Comparison of ENCODE assay signal across 9 cellular contexts in the genomic region with DNA sequence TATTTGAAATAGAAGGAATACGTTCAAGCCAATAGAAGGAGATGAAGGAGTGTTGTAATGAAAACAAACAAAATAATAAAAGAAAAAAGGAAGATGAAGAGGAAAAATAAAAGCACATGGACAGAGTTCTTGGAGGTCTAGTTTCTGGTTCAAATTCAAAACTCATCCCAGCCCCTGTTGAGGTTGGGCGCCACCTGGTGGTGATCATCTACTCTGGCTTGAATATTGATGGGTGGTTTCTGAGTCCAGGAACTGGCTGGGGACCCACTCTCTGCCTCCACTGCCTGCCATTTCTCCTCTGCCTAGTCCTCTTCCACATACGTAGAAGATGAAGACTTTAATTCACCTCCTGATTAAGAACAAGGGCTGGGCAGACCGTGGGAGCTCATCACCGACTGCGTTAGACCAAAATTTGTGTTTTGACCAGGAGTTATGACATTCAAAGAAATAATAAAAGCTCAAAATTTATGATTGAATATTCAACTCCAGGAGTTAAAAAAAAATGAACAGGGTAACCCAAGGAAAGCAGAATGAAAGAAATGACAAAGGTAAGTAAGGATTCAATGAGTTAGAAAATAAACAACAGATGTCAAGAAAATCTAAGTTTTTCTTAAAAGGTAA.
DNase-seq lines count a peak whose midpoint lies in the region; TF ChIP-seq lines count a peak whose summit lies in the region.
"Had no signal": no experiment of that assay in that cellular context is flagged by ENCODE, and none has a peak within 500 bp of the region (broad histone marks: within the 10 kb centered on the region; RNA-seq: fewer than 3 reads in every experiment).

No MANE protein-coding gene starts in this region.

- peaks cover 17% of the 10 kb centered on the region for H3K27me3 Mint-ChIP-seq in nephron progenitor cell (ENCODE audit: low read depth, poor library complexity)

- peak; percentile 65 for DNase-seq in SIG-M5 treated with dmso at 0.1 percent for 504 hours (lab: John Stamatoyannopoulos, UW; ENCODE audit: unreplicated experiment)
- no peak for DNase-seq in SIG-M5 (lab: John Stamatoyannopoulos, UW)
- peak; percentile 1 for DNase-seq in OCI-M2 (lab: John Stamatoyannopoulos, UW; ENCODE audit: unreplicated experiment)
- peak; percentile 60 for DNase-seq in activated T-cell treated with anti-CD3 and anti-CD28 coated beads for 4 hours
- peak; percentile 51 for DNase-seq in fibroblast of gingiva (ENCODE audit: low read depth)
- peak; percentile 80 for DNase-seq in nephron progenitor cell
- peak; percentile 59 for DNase-seq in stromal cell of bone marrow (ENCODE audit: low read depth)

- peak; percentile 82 for TF ChIP-seq CTCF in nephron progenitor cell (IDR thresholded peaks at IDR 0.05)

- peak; percentile 93 for TF ChIP-seq RAD21 in Ishikawa (IDR thresholded peaks at IDR 0.05; ENCODE audit: low read depth)

- H3K4me1 Mint-ChIP-seq in nephron progenitor cell, result peaks cover 16% of the 10 kb centered on the region

- no peak overlapping the region for H3K27ac Mint-ChIP-seq in nephron progenitor cell
- H3K27ac Mint-ChIP-seq: stimulated activated naive CD8-positive, alpha-beta T cell treated with anti-CD3 and anti-CD28 coated beads, Interleukin-15, Interleukin-2, amounts not matched to agents 100 ng/mL and 50 ng/mL, for 24 hours had no signal

- peaks cover 29% of the 10 kb centered on the region for H3K9me3 Mint-ChIP-seq in nephron progenitor cell
- H3K9me3 Mint-ChIP-seq: stimulated activated naive CD8-positive, alpha-beta T cell treated with anti-CD3 and anti-CD28 coated beads, Interleukin-15, Interleukin-2, amounts not matched to agents 100 ng/mL and 50 ng/mL, for 24 hours had no signal

- TF ChIP-seq EP300 in Ishikawa (IDR thresholded peaks at IDR 0.05; ENCODE audit: borderline replicate concordance), result no peak

- no peak overlapping the region for H3K4me3 Mint-ChIP-seq in nephron progenitor cell
- H3K4me3 Mint-ChIP-seq: stimulated activated naive CD8-positive, alpha-beta T cell treated with anti-CD3 and anti-CD28 coated beads, Interleukin-15, Interleukin-2, amounts not matched to agents 100 ng/mL and 50 ng/mL, for 24 hours had no signal

- H3K36me3 Mint-ChIP-seq in nephron progenitor cell (ENCODE audit: low read depth), result no peaks in the 10 kb centered on the region

TF ChIP-seq in Ishikawa, 13 proteins besides CTCF, POLR2A, EP300 and RAD21:
- TF ChIP-seq NFIC (IDR thresholded peaks at IDR 0.05) (0 out of 2 replicates have a peak, but pooled peaks have one; percentile 15), EGR1 (IDR thresholded peaks at IDR 0.05) (no peak), ZBTB7A (IDR thresholded peaks at IDR 0.05; ENCODE audit: low read depth) (no peak), CREB1 (IDR thresholded peaks at IDR 0.05; ENCODE audit: low read depth) (no peak), FOXM1 (IDR thresholded peaks at IDR 0.05; ENCODE audit: borderline replicate concordance, low read depth) (no peak)
- TF ChIP-seq, protein P1, sequence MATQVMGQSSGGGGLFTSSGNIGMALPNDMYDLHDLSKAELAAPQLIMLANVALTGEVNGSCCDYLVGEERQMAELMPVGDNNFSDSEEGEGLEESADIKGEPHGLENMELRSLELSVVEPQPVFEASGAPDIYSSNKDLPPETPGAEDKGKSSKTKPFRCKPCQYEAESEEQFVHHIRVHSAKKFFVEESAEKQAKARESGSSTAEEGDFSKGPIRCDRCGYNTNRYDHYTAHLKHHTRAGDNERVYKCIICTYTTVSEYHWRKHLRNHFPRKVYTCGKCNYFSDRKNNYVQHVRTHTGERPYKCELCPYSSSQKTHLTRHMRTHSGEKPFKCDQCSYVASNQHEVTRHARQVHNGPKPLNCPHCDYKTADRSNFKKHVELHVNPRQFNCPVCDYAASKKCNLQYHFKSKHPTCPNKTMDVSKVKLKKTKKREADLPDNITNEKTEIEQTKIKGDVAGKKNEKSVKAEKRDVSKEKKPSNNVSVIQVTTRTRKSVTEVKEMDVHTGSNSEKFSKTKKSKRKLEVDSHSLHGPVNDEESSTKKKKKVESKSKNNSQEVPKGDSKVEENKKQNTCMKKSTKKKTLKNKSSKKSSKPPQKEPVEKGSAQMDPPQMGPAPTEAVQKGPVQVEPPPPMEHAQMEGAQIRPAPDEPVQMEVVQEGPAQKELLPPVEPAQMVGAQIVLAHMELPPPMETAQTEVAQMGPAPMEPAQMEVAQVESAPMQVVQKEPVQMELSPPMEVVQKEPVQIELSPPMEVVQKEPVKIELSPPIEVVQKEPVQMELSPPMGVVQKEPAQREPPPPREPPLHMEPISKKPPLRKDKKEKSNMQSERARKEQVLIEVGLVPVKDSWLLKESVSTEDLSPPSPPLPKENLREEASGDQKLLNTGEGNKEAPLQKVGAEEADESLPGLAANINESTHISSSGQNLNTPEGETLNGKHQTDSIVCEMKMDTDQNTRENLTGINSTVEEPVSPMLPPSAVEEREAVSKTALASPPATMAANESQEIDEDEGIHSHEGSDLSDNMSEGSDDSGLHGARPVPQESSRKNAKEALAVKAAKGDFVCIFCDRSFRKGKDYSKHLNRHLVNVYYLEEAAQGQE (IDR thresholded peaks at IDR 0.05; ENCODE audit: low read depth), result no peak
